16 cellular contexts compared by ENCODE assay signal in the genomic region with DNA sequence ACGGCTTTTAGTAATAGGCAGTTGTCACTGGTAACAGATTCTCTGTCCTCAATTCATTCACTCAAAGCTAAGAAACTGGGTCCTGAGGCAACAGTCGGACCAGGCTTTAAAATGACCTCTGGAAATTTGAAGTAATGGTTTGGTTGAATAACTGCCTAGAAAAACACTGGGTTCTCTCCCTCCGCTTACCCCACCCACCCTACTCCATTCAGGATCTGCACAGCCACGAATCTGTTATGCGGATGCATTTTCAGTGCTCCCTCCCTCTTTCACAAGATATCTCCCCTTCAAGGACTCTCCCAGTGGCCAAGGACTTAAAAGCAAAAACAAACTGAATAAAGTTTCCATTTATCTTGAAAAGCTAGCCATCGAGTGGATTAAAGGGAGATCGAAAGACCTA.
A peak's percentile ranks its signal among the peaks of the same experiment; 100 is the strongest.
DNase-seq lines count a peak whose midpoint lies in the region; ATAC-seq and TF ChIP-seq lines count a peak whose summit lies in the region.
"Had no signal": no experiment of that assay in that cellular context is flagged by ENCODE, and none has a peak within 500 bp of the region (broad histone marks: within the 10 kb centered on the region; RNA-seq: fewer than 3 reads in every experiment).

No MANE protein-coding gene starts in this region.

- H3K4me3 ChIP-seq in IMR-90 (ENCODE audit: insufficient read depth, low read depth, low read length) (no peak overlapping the region), mesenchymal stem cell (ENCODE audit: insufficient read depth in 1 of 2, low read depth in 1 of 2, low read length in 2 of 2) (no peak overlapping the region), trophoblast cell (ENCODE audit: low read depth, low read length) (no peak overlapping the region)
- H3K4me3 ChIP-seq: GM23248 had no signal

- DNase-seq in IMR-90 (no peak), mesenchymal stem cell (no peak), trophoblast cell (no peak)
- DNase-seq in activated naive CD4-positive, alpha-beta T cell treated with anti-CD3 and anti-CD28 coated beads for 36 hours: no peak
- no peak for DNase-seq in stimulated activated effector memory CD8-positive, alpha-beta T cell treated with anti-CD3 and anti-CD28 coated beads, Interleukin-12 subunit alpha, Interleukin-12 subunit beta, amount 100 ng/mL, for 72 hours (ENCODE audit: low spot score in 2 of 2)
- no peak for DNase-seq in activated CD4-positive, alpha-beta T cell treated with anti-CD3 and anti-CD28 coated beads for 4 hours
- DNase-seq: CD8-positive, alpha-beta T cell; COR-L47; DND-41; GF-D8; GM23248 had no signal

- no peaks in the 10 kb centered on the region for H3K36me3 Mint-ChIP-seq in activated naive CD4-positive, alpha-beta T cell treated with anti-CD3 and anti-CD28 coated beads for 36 hours (ENCODE audit: low read depth)
- no peaks in the 10 kb centered on the region for H3K36me3 Mint-ChIP-seq in stimulated activated effector memory CD8-positive, alpha-beta T cell treated with anti-CD3 and anti-CD28 coated beads, Interleukin-12 subunit alpha, Interleukin-12 subunit beta, amount 100 ng/mL, for 72 hours
- H3K36me3 Mint-ChIP-seq: CD8-positive, alpha-beta T cell had no signal

- TF ChIP-seq CTCF in IMR-90 (conservative IDR thresholded peaks at IDR 0.05; ENCODE audit: low read depth, low read length): no peak

- H3K4me1 Mint-ChIP-seq in activated naive CD4-positive, alpha-beta T cell treated with anti-CD3 and anti-CD28 coated beads for 36 hours (ENCODE audit: low read depth): peaks cover 35% of the 10 kb centered on the region
- H3K4me1 Mint-ChIP-seq in stimulated activated effector memory CD8-positive, alpha-beta T cell treated with anti-CD3 and anti-CD28 coated beads, Interleukin-12 subunit alpha, Interleukin-12 subunit beta, amount 100 ng/mL, for 72 hours: no peaks in the 10 kb centered on the region

- H4K20me1 ChIP-seq in IMR-90 (ENCODE audit: insufficient read depth, low read length): no peaks in the 10 kb centered on the region

- peak overlapping the region; percentile 37; the same call in 1 of the 2 replicates for H2AK5ac ChIP-seq in IMR-90 (ENCODE audit: low read depth, low read length)
- no peak overlapping the region for H2AK5ac ChIP-seq in mesenchymal stem cell (ENCODE audit: low read length, severe bottlenecking)
- no peak overlapping the region for H2AK5ac ChIP-seq in trophoblast cell (ENCODE audit: low read length)

- H3K56ac ChIP-seq in IMR-90 (ENCODE audit: extremely low read depth, insufficient read depth, low read length): no peak overlapping the region

- H3K79me1 ChIP-seq in IMR-90 (ENCODE audit: low read depth in 1 of 2, low read length in 2 of 2) (no peaks in the 10 kb centered on the region), mesenchymal stem cell (replicated peaks; ENCODE audit: low read length, poor library complexity, severe bottlenecking) (no peaks in the 10 kb centered on the region), trophoblast cell (ENCODE audit: low read length) (peaks cover 22% of the 10 kb centered on the region)

- ATAC-seq in IMR-90 (ENCODE audit: low read depth) (no peak), HG02623 (IDR thresholded peaks at IDR 0.05; ENCODE audit: unreplicated experiment) (no peak)
- ATAC-seq in stimulated activated effector memory CD8-positive, alpha-beta T cell treated with anti-CD3 and anti-CD28 coated beads, Interleukin-12 subunit alpha, Interleukin-12 subunit beta, amount 100 ng/mL, for 72 hours: no peak
- ATAC-seq: CD8-positive, alpha-beta T cell; HCT116 had no signal

- H3K9ac ChIP-seq in IMR-90 (ENCODE audit: low read depth, low read length) (no peak overlapping the region), mesenchymal stem cell (ENCODE audit: low read length) (no peak overlapping the region), trophoblast cell (ENCODE audit: low read length) (no peak overlapping the region)
- H3K9ac ChIP-seq: GM23248 had no signal

- H4K8ac ChIP-seq in IMR-90 (ENCODE audit: low read depth in 2 of 2, low read length in 2 of 2) (peak overlapping the region; percentile 26 to 37; a peak in 2 of 4 replicates), mesenchymal stem cell (ENCODE audit: low read length) (no peak overlapping the region), trophoblast cell (ENCODE audit: low read depth, low read length) (no peak overlapping the region)

- intact Hi-C loops in IMR-90 (cut with micrococcal nuclease): loop anchor here (5.0 kb wide), 1 partner anchor 269 kb away; no protein-coding TSS in a partner anchor
- intact Hi-C loops in activated naive CD4-positive, alpha-beta T cell treated with anti-CD3 and anti-CD28 coated beads for 36 hours (cut with micrococcal nuclease): no loop called here

- H3K4me2 ChIP-seq in IMR-90 (ENCODE audit: low read depth, low read length) (no peak overlapping the region), mesenchymal stem cell (ENCODE audit: low read length, poor library complexity, severe bottlenecking) (no peak overlapping the region), trophoblast cell (ENCODE audit: low read length) (no peak overlapping the region)

- peaks cover 15% of the 10 kb centered on the region for H3K4me1 ChIP-seq in IMR-90 (ENCODE audit: control insufficient read depth, insufficient read depth, low read length)
- H3K4me1 ChIP-seq in mesenchymal stem cell (ENCODE audit: control insufficient read depth, insufficient read depth, low read depth, low read length): peaks cover 4% of the 10 kb centered on the region
- peaks cover 5 to 15% of the 10 kb centered on the region in 2 experiments for H3K4me1 ChIP-seq in trophoblast cell (ENCODE audit: control insufficient read depth in 1 of 2, insufficient read depth in 2 of 2, low read length in 2 of 2)

- peaks cover under 1% of the 10 kb centered on the region for H3K9me3 Mint-ChIP-seq in activated naive CD4-positive, alpha-beta T cell treated with anti-CD3 and anti-CD28 coated beads for 36 hours
- no peaks in the 10 kb centered on the region for H3K9me3 Mint-ChIP-seq in stimulated activated effector memory CD8-positive, alpha-beta T cell treated with anti-CD3 and anti-CD28 coated beads, Interleukin-12 subunit alpha, Interleukin-12 subunit beta, amount 100 ng/mL, for 72 hours
- H3K9me3 Mint-ChIP-seq: CD8-positive, alpha-beta T cell had no signal

- peak overlapping the region; percentile 92; the same call in 1 of the 2 replicates for H4K5ac ChIP-seq in IMR-90 (ENCODE audit: low read depth, low read length)

- H2BK15ac ChIP-seq in IMR-90 (ENCODE audit: low read depth, low read length): peak overlapping the region; percentile 83; the same call in 2 of the 3 replicates
- no peak overlapping the region for H2BK15ac ChIP-seq in mesenchymal stem cell (ENCODE audit: low read depth, poor library complexity, severe bottlenecking)

- H2BK120ac ChIP-seq in IMR-90 (ENCODE audit: low read depth, low read length) (peak overlapping the region; percentile 45), mesenchymal stem cell (ENCODE audit: low read depth, low read length) (peak overlapping the region; percentile 82), trophoblast cell (ENCODE audit: insufficient read depth, low read length, poor library complexity) (no peak overlapping the region)

- no peak for TF ChIP-seq RAD21 in IMR-90 (IDR thresholded peaks at IDR 0.05; ENCODE audit: low read length)

- peak overlapping the region; percentile 65; the same call in 1 of the 2 replicates for H3K4ac ChIP-seq in IMR-90 (ENCODE audit: low read depth, low read length)
- H3K4ac ChIP-seq in mesenchymal stem cell (ENCODE audit: low read depth in 1 of 2, low read length in 2 of 2): peak overlapping the region in 1 of 2 experiments; percentile 71
- H3K4ac ChIP-seq in trophoblast cell (ENCODE audit: low read depth, low read length): no peak overlapping the region

- H3K27me3 ChIP-seq in IMR-90 (ENCODE audit: control insufficient read depth, insufficient read depth, low read length): no peaks in the 10 kb centered on the region
- H3K27me3 ChIP-seq in mesenchymal stem cell (ENCODE audit: control insufficient read depth in 1 of 2, insufficient read depth in 1 of 2, low read length in 2 of 2): peaks cover 0 to 21% of the 10 kb centered on the region in 2 experiments
- no peaks in the 10 kb centered on the region for H3K27me3 ChIP-seq in trophoblast cell (ENCODE audit: insufficient read depth, low read length)

- no TSS peak for BruUV-seq in IMR-90 (replicated peaks; lab: Mats Ljungman, UMichigan)

- H2BK20ac ChIP-seq in IMR-90 (ENCODE audit: low read depth, low read length): peak overlapping the region; percentile 55

- H2AFZ ChIP-seq in IMR-90 (replicated peaks; ENCODE audit: low read length, poor library complexity) (no peak overlapping the region), mesenchymal stem cell (ENCODE audit: low read depth, low read length) (no peak overlapping the region), trophoblast cell (ENCODE audit: insufficient read depth, low read length, poor library complexity) (no peak overlapping the region)
- H2AFZ ChIP-seq: GM23248 had no signal

- no peaks in the 10 kb centered on the region for H3K9me3 ChIP-seq in IMR-90 (ENCODE audit: control insufficient read depth, insufficient read depth, low read length)
- H3K9me3 ChIP-seq in mesenchymal stem cell (ENCODE audit: control insufficient read depth, low read length): no peaks in the 10 kb centered on the region
- H3K9me3 ChIP-seq in trophoblast cell (ENCODE audit: insufficient read depth, low read depth, low read length): no peaks in the 10 kb centered on the region

- CTCF ChIA-PET in IMR-90 (lab: Yijun Ruan, JAX): no interaction called here
- CTCF ChIA-PET in activated naive CD4-positive, alpha-beta T cell treated with anti-CD3 and anti-CD28 coated beads for 36 hours (lab: Charles Lee): no interaction called here

- H3K23ac ChIP-seq in IMR-90 (ENCODE audit: low read depth, low read length) (no peak overlapping the region), mesenchymal stem cell (ENCODE audit: low read length in 2 of 2) (no peak overlapping the region), trophoblast cell (ENCODE audit: low read length) (no peak overlapping the region)

- H3K4me3 Mint-ChIP-seq in activated naive CD4-positive, alpha-beta T cell treated with anti-CD3 and anti-CD28 coated beads for 36 hours: no peak overlapping the region
- H3K4me3 Mint-ChIP-seq in stimulated activated effector memory CD8-positive, alpha-beta T cell treated with anti-CD3 and anti-CD28 coated beads, Interleukin-12 subunit alpha, Interleukin-12 subunit beta, amount 100 ng/mL, for 72 hours: no peak overlapping the region
- H3K4me3 Mint-ChIP-seq: B cell; CD14-positive monocyte; CD8-positive, alpha-beta T cell had no signal

- no peaks in the 10 kb centered on the region for H3K27me3 Mint-ChIP-seq in activated naive CD4-positive, alpha-beta T cell treated with anti-CD3 and anti-CD28 coated beads for 36 hours (ENCODE audit: low read depth)
- H3K27me3 Mint-ChIP-seq: B cell had no signal

- no peak overlapping the region for H2AK9ac ChIP-seq in IMR-90 (replicated peaks; ENCODE audit: low read depth, low read length, poor library complexity)

- no peaks in the 10 kb centered on the region for H3K36me3 ChIP-seq in IMR-90 (ENCODE audit: control insufficient read depth, insufficient read depth, low read length)
- no peaks in the 10 kb centered on the region for H3K36me3 ChIP-seq in mesenchymal stem cell (ENCODE audit: control insufficient read depth in 1 of 2, insufficient read depth in 2 of 2, low read depth in 1 of 2, low read length in 2 of 2)
- no peaks in the 10 kb centered on the region for H3K36me3 ChIP-seq in trophoblast cell (ENCODE audit: control insufficient read depth in 1 of 2, insufficient read depth in 2 of 2, low read length in 2 of 2)

- H3K14ac ChIP-seq in IMR-90 (replicated peaks; ENCODE audit: low read depth, low read length): 0 out of 2 replicates have a peak overlapping the region, but pooled peaks have one; percentile 54
- H3K14ac ChIP-seq in mesenchymal stem cell (ENCODE audit: low read length in 2 of 2): no peak overlapping the region
- no peak overlapping the region for H3K14ac ChIP-seq in trophoblast cell (ENCODE audit: low read length)

- TF ChIP-seq POLR2A in IMR-90 (IDR thresholded peaks at IDR 0.05; ENCODE audit: low read depth, low read length): no peak

- no peaks in the 10 kb centered on the region for H3K79me2 ChIP-seq in trophoblast cell (ENCODE audit: control insufficient read depth, insufficient read depth, low read length, poor library complexity)

- POLR2A ChIA-PET in IMR-90 (lab: Charles Lee; ENCODE audit: unreplicated experiment): no interaction called here

- in situ Hi-C loops in IMR-90 (cut with MboI; ENCODE audit: low sequenced_read_pairs): no loop called here

- peaks cover 10% of the 10 kb centered on the region; the same call in 1 of the 2 replicates for H3K9me1 ChIP-seq in IMR-90 (ENCODE audit: insufficient read depth, low read length)

- H2BK5ac ChIP-seq in IMR-90 (ENCODE audit: low read depth, low read length, poor library complexity, severe bottlenecking): no peak overlapping the region
- no peak overlapping the region for H2BK5ac ChIP-seq in mesenchymal stem cell (ENCODE audit: low read depth, low read length, poor library complexity, severe bottlenecking)
- no peak overlapping the region for H2BK5ac ChIP-seq in trophoblast cell (ENCODE audit: low read depth, low read length, poor library complexity)

- dilution Hi-C loops in IMR-90 (cut with HindIII; ENCODE audit: low sequenced_read_pairs, unreplicated experiment): no loop called here

- H4K91ac ChIP-seq in IMR-90 (ENCODE audit: insufficient read depth, low read depth, low read length) (peak overlapping the region; percentile 89; the same call in 1 of the 2 replicates), mesenchymal stem cell (ENCODE audit: low read length) (no peak overlapping the region), trophoblast cell (ENCODE audit: low read depth, low read length) (peak overlapping the region; percentile 67)

- no peak overlapping the region for H3K27ac Mint-ChIP-seq in activated naive CD4-positive, alpha-beta T cell treated with anti-CD3 and anti-CD28 coated beads for 36 hours
- H3K27ac Mint-ChIP-seq in stimulated activated effector memory CD8-positive, alpha-beta T cell treated with anti-CD3 and anti-CD28 coated beads, Interleukin-12 subunit alpha, Interleukin-12 subunit beta, amount 100 ng/mL, for 72 hours: no peak overlapping the region
- H3K27ac Mint-ChIP-seq: B cell; CD8-positive, alpha-beta T cell had no signal

- WGBS in IMR-90 (ENCODE audit: extremely low coverage in 2 of 2, insufficient read length in 1 of 2), 2 experiments: no CpG with 5 or more reads among the region's 7 CpGs
- 98% methylated on average over 5 of the region's 7 CpGs for WGBS in mesenchymal stem cell
- WGBS in trophoblast cell (ENCODE audit: extremely low coverage, insufficient coverage, insufficient read length): no CpG with 5 or more reads among the region's 7 CpGs

- no peak overlapping the region for H4K12ac ChIP-seq in trophoblast cell (ENCODE audit: low read depth, low read length)

- H3K27ac ChIP-seq in IMR-90 (ENCODE audit: insufficient read depth, low read length) (no peak overlapping the region; the same call in 1 of the 2 replicates), mesenchymal stem cell (ENCODE audit: low read length, poor library complexity, severe bottlenecking) (no peak overlapping the region), trophoblast cell (ENCODE audit: low read depth, low read length) (no peak overlapping the region)
- H3K27ac ChIP-seq: GM23248, HL-60 had no signal

- H2BK12ac ChIP-seq in mesenchymal stem cell (ENCODE audit: low read length in 2 of 2) (peak overlapping the region; percentile 99), trophoblast cell (ENCODE audit: low read length) (peak overlapping the region; percentile 88)

- peak overlapping the region; percentile 23; the same call in 1 of the 2 replicates for H3K18ac ChIP-seq in IMR-90 (ENCODE audit: low read depth, low read length)
- H3K18ac ChIP-seq in mesenchymal stem cell (ENCODE audit: low read depth in 1 of 2, low read length in 2 of 2): peak overlapping the region; percentile 93 to 94
- H3K18ac ChIP-seq in trophoblast cell (ENCODE audit: low read length): no peak overlapping the region

Comparison
In these comparisons a context has a peak if more than half of its experiments do, and no peak if none do; other contexts are left out.
1. H4K8ac ChIP-seq: peak in IMR-90 (2 of 2); none in mesenchymal stem cell (single experiment) and trophoblast cell (single experiment).